In genomic region chr3:156371683-156372082, GRCh38 we compare ENCODE assay signal across 17 cellular contexts.
DNase-seq lines count a peak whose midpoint lies in the region; ATAC-seq and TF ChIP-seq lines count a peak whose summit lies in the region.
"Had no signal": no experiment of that assay in that cellular context is flagged by ENCODE, and none has a peak within 500 bp of the region (broad histone marks: within the 10 kb centered on the region; RNA-seq: fewer than 3 reads in every experiment).

No MANE protein-coding gene starts in this region.

- H2AK5ac ChIP-seq in trophoblast cell (ENCODE audit: low read length): no peak overlapping the region

- H3K4ac ChIP-seq in trophoblast cell (ENCODE audit: low read depth, low read length): no peak overlapping the region

- DNase-seq in HEK293T (ENCODE audit: extremely low spot score): no peak
- no peak for DNase-seq in hepatocyte (ENCODE audit: low spot score)
- DNase-seq in trophoblast cell: no peak
- DNase-seq in ascending aorta (ENCODE audit: low spot score in 2 of 2): no peak
- no peak for DNase-seq in esophagus squamous epithelium (lab: John Stamatoyannopoulos, UW)
- DNase-seq: ACHN; BE2C; C1 segment of cervical spinal cord; Caco-2; CD4-positive, CD25-positive, alpha-beta regulatory T cell; CD8-positive, alpha-beta memory T cell; GM23248; HFFc6; IMR-90 had no signal

- no peak overlapping the region for H4K12ac ChIP-seq in trophoblast cell (ENCODE audit: low read depth, low read length)

- no peaks in the 10 kb centered on the region for H4K20me1 ChIP-seq in OCI-LY3 (ENCODE audit: insufficient read depth, low read length)
- no peaks in the 10 kb centered on the region for H4K20me1 ChIP-seq in hepatocyte (ENCODE audit: insufficient read depth, poor library complexity, severe bottlenecking)

- WGBS in hepatocyte (ENCODE audit: low lambda C conversion rate, missing lambda C conversion rate): 43% methylated on average over 6 of the region's 6 CpGs
- no CpG with 5 or more reads among the region's 6 CpGs for WGBS in trophoblast cell (ENCODE audit: extremely low coverage, insufficient coverage, insufficient read length)
- 74 to 79% methylated on average over 6 of the region's 6 CpGs for WGBS in esophagus squamous epithelium, 2 donors

- H3K14ac ChIP-seq in trophoblast cell (ENCODE audit: low read length): no peak overlapping the region

- no peaks in the 10 kb centered on the region for H3K9me2 ChIP-seq in hepatocyte (replicated peaks; ENCODE audit: insufficient read depth)

- no peaks in the 10 kb centered on the region for H3K4me1 Mint-ChIP-seq in activated T-helper 17 cell treated with anti-CD3 and anti-CD28 coated beads, Interleukin-2, amount 50 U/mL, for 72 hours
- H3K4me1 Mint-ChIP-seq: CD8-positive, alpha-beta memory T cell had no signal

- intact Hi-C loops in ascending aorta (cut with DNase I) (no loop called here), esophagus squamous epithelium (cut with DNase I) (no loop called here)

- no peak overlapping the region for H3K27ac Mint-ChIP-seq in activated T-helper 17 cell treated with anti-CD3 and anti-CD28 coated beads, Interleukin-2, amount 50 U/mL, for 72 hours
- H3K27ac Mint-ChIP-seq: CD4-positive, CD25-positive, alpha-beta regulatory T cell; HFFc6 had no signal

- CTCF ChIA-PET in HEK293T (lab: Yijun Ruan, JAX): no interaction called here

- no peaks in the 10 kb centered on the region for H3K79me2 ChIP-seq in OCI-LY3 (ENCODE audit: low read length)
- no peaks in the 10 kb centered on the region for H3K79me2 ChIP-seq in hepatocyte
- no peaks in the 10 kb centered on the region for H3K79me2 ChIP-seq in trophoblast cell (ENCODE audit: control insufficient read depth, insufficient read depth, low read length, poor library complexity)

- H4K91ac ChIP-seq in trophoblast cell (ENCODE audit: low read depth, low read length): no peak overlapping the region

- no peaks in the 10 kb centered on the region for H3K9me3 ChIP-seq in OCI-LY3 (ENCODE audit: insufficient read depth, low read length)
- no peaks in the 10 kb centered on the region for H3K9me3 ChIP-seq in hepatocyte (ENCODE audit: low read depth)
- H3K9me3 ChIP-seq in trophoblast cell (ENCODE audit: insufficient read depth, low read depth, low read length): no peaks in the 10 kb centered on the region
- no peaks in the 10 kb centered on the region for H3K9me3 ChIP-seq in ascending aorta
- H3K9me3 ChIP-seq in esophagus squamous epithelium: no peaks in the 10 kb centered on the region
- H3K9me3 ChIP-seq: BE2C, Caco-2 had no signal

- H3K4me3 Mint-ChIP-seq in activated T-helper 17 cell treated with anti-CD3 and anti-CD28 coated beads, Interleukin-2, amount 50 U/mL, for 72 hours: no peak overlapping the region
- H3K4me3 Mint-ChIP-seq: CD4-positive, CD25-positive, alpha-beta regulatory T cell; CD8-positive, alpha-beta memory T cell; HFFc6 had no signal

- no peak overlapping the region for H2BK5ac ChIP-seq in trophoblast cell (ENCODE audit: low read depth, low read length, poor library complexity)

- H3K27me3 Mint-ChIP-seq in activated T-helper 17 cell treated with anti-CD3 and anti-CD28 coated beads, Interleukin-2, amount 50 U/mL, for 72 hours: peaks cover 10% of the 10 kb centered on the region

- H3K36me3 Mint-ChIP-seq in activated T-helper 17 cell treated with anti-CD3 and anti-CD28 coated beads, Interleukin-2, amount 50 U/mL, for 72 hours (ENCODE audit: low read depth): no peaks in the 10 kb centered on the region
- H3K36me3 Mint-ChIP-seq: CD4-positive, CD25-positive, alpha-beta regulatory T cell; CD8-positive, alpha-beta memory T cell had no signal

- H3K27me3 ChIP-seq in OCI-LY3 (ENCODE audit: low read depth, low read length): peaks cover 5% of the 10 kb centered on the region; the same call in 1 of the 2 replicates
- no peaks in the 10 kb centered on the region for H3K27me3 ChIP-seq in hepatocyte
- no peaks in the 10 kb centered on the region for H3K27me3 ChIP-seq in trophoblast cell (ENCODE audit: insufficient read depth, low read length)
- H3K27me3 ChIP-seq in ascending aorta: no peaks in the 10 kb centered on the region
- H3K27me3 ChIP-seq in esophagus squamous epithelium: no peaks in the 10 kb centered on the region
- H3K27me3 ChIP-seq: BE2C had no signal

- H4K8ac ChIP-seq in trophoblast cell (ENCODE audit: low read depth, low read length): no peak overlapping the region

- no peaks in the 10 kb centered on the region for H3K9me3 Mint-ChIP-seq in activated T-helper 17 cell treated with anti-CD3 and anti-CD28 coated beads, Interleukin-2, amount 50 U/mL, for 72 hours
- H3K9me3 Mint-ChIP-seq: CD8-positive, alpha-beta memory T cell; HFFc6 had no signal

- H3K36me3 ChIP-seq in OCI-LY3 (replicated peaks; ENCODE audit: low read depth, low read length) (no peaks in the 10 kb centered on the region), hepatocyte (replicated peaks; ENCODE audit: insufficient read depth, low read depth) (no peaks in the 10 kb centered on the region), trophoblast cell (ENCODE audit: control insufficient read depth in 1 of 2, insufficient read depth in 2 of 2, low read length in 2 of 2) (no peaks in the 10 kb centered on the region), ascending aorta (no peaks in the 10 kb centered on the region), esophagus squamous epithelium (no peaks in the 10 kb centered on the region)
- H3K36me3 ChIP-seq: BE2C had no signal

- no peak overlapping the region for H3K18ac ChIP-seq in trophoblast cell (ENCODE audit: low read length)

- H2BK120ac ChIP-seq in trophoblast cell (ENCODE audit: insufficient read depth, low read length, poor library complexity): no peak overlapping the region

- no peaks in the 10 kb centered on the region for H3K79me1 ChIP-seq in trophoblast cell (ENCODE audit: low read length)

- H3K27ac ChIP-seq in OCI-LY3 (ENCODE audit: low read length): no peak overlapping the region
- H3K27ac ChIP-seq in hepatocyte: no peak overlapping the region
- no peak overlapping the region for H3K27ac ChIP-seq in trophoblast cell (ENCODE audit: low read depth, low read length)
- H3K27ac ChIP-seq in ascending aorta: no peak overlapping the region
- H3K27ac ChIP-seq in esophagus squamous epithelium: no peak overlapping the region
- H3K27ac ChIP-seq: GM23248 had no signal

- TF ChIP-seq CTCF in OCI-LY3 (IDR thresholded peaks at IDR 0.05; ENCODE audit: low read depth, low read length) (no peak), hepatocyte (IDR thresholded peaks at IDR 0.05; ENCODE audit: poor library complexity) (no peak), ascending aorta (IDR thresholded peaks at IDR 0.05) (no peak), esophagus squamous epithelium (IDR thresholded peaks at IDR 0.05) (no peak)

- H3K9ac ChIP-seq in OCI-LY3 (ENCODE audit: low read length) (no peak overlapping the region), trophoblast cell (ENCODE audit: low read length) (no peak overlapping the region)
- H3K9ac ChIP-seq: GM23248 had no signal

- H3K23ac ChIP-seq in trophoblast cell (ENCODE audit: low read length): no peak overlapping the region

- H2BK12ac ChIP-seq in trophoblast cell (ENCODE audit: low read length): no peak overlapping the region

- H3K4me3 ChIP-seq in OCI-LY3 (ENCODE audit: low read length) (no peak overlapping the region), hepatocyte (no peak overlapping the region), trophoblast cell (ENCODE audit: low read depth, low read length) (no peak overlapping the region), ascending aorta (no peak overlapping the region), esophagus squamous epithelium (no peak overlapping the region)
- H3K4me3 ChIP-seq: GM23248, K562 had no signal

- H2AFZ ChIP-seq in OCI-LY3 (ENCODE audit: low read depth, low read length): no peak overlapping the region
- no peak overlapping the region for H2AFZ ChIP-seq in hepatocyte
- no peak overlapping the region for H2AFZ ChIP-seq in trophoblast cell (ENCODE audit: insufficient read depth, low read length, poor library complexity)
- H2AFZ ChIP-seq: GM23248 had no signal

- TF ChIP-seq POLR2A in esophagus squamous epithelium (IDR thresholded peaks at IDR 0.05): no peak

- peaks cover 21% of the 10 kb centered on the region for H3K4me1 ChIP-seq in OCI-LY3 (ENCODE audit: low read length)
- H3K4me1 ChIP-seq in hepatocyte (ENCODE audit: insufficient read depth): peaks cover 6% of the 10 kb centered on the region
- H3K4me1 ChIP-seq in trophoblast cell (ENCODE audit: control insufficient read depth in 1 of 2, insufficient read depth in 2 of 2, low read length in 2 of 2): no peaks in the 10 kb centered on the region
- no peaks in the 10 kb centered on the region for H3K4me1 ChIP-seq in ascending aorta
- no peaks in the 10 kb centered on the region for H3K4me1 ChIP-seq in esophagus squamous epithelium
- H3K4me1 ChIP-seq: Caco-2 had no signal

- POLR2A ChIA-PET in HEK293T (lab: Yijun Ruan, JAX): no interaction called here

- no peak for ATAC-seq in activated T-helper 17 cell treated with anti-CD3 and anti-CD28 coated beads, Interleukin-2, amount 50 U/mL, for 72 hours (replicated peaks)
- ATAC-seq: K562 had no signal

- H3K4me2 ChIP-seq in OCI-LY3 (ENCODE audit: low read length) (peak overlapping the region; percentile 19; the same call in 1 of the 2 replicates), hepatocyte (peak overlapping the region; percentile 32), trophoblast cell (ENCODE audit: low read length) (no peak overlapping the region)

TF ChIP-seq in HEK293T, 16 proteins besides CTCF, POLR2A, EP300 and RAD21:
- TF ChIP-seq ELF4 (IDR thresholded peaks at IDR 0.05): no peak
- peak; percentile 60 for TF ChIP-seq PKNOX1 (IDR thresholded peaks at IDR 0.05)
